Comparison of ENCODE assay signal across 9 cellular contexts in the genomic region with DNA sequence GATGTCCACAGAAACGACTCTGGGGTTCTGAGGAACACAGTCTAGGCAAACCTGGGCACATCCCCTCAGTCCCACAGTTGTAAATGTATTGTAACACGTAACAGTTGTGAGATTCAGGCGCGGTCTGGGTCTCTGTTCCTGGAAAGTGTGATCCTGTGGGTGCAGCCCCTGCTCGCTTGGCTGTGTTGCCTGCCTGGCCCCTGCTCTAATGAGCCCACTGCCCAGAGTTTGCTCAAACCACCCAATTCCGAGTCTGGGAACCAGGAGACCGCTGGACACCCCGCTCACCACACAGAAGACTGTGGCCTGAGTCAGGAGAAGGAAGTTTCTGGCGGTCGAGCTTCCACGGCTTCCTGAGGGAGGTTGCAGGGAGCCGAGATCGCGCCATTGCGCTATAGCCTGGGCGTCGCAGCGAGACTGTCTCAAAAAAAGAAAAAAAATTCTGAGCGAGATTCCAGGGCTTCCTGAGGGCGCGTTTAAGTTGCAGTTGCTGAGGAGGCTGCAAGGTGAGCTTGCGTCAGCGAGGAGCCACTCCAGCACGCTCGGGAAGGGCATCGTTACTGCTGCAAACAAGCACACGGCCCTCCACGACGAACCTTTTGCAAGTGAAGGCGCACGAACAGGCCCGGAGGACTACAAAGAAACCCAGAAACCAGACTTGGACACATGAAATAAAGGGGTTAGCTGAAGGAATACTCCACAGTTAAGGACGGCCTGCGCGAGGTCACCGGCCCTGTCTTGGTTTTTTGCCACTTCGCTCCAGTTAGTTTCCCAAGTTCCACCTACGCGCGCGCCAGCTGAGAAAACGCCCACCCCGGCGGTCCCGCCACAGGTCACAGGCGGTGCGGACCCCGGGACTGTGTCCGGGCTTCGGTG. TPM values are rescaled to one million over a fixed set of nuclear protein-coding genes. Genes with fewer than 3 reads are reported as not detected.
A peak's percentile ranks its signal among the peaks of the same experiment; 100 is the strongest.
DNase-seq lines count a peak whose midpoint lies in the region; ATAC-seq and TF ChIP-seq lines count a peak whose summit lies in the region.
"Had no signal": no experiment of that assay in that cellular context is flagged by ENCODE, and none has a peak within 500 bp of the region (broad histone marks: within the 10 kb centered on the region; RNA-seq: fewer than 3 reads in every experiment).

No MANE protein-coding gene starts in this region.

- H3K27me3 Mint-ChIP-seq in chondrocyte (ENCODE audit: low read depth): no peaks in the 10 kb centered on the region
- H3K27me3 Mint-ChIP-seq in mesothelial cell of epicardium (ENCODE audit: low read depth): no peaks in the 10 kb centered on the region

- H3K9me3 Mint-ChIP-seq in chondrocyte (ENCODE audit: low read depth): no peaks in the 10 kb centered on the region
- no peaks in the 10 kb centered on the region for H3K9me3 Mint-ChIP-seq in mesothelial cell of epicardium

- no peaks in the 10 kb centered on the region for H3K36me3 Mint-ChIP-seq in chondrocyte (ENCODE audit: low read depth)
- H3K36me3 Mint-ChIP-seq in mesothelial cell of epicardium: peaks cover 9% of the 10 kb centered on the region

- intact Hi-C loops in aorta (cut with DNase I): loop anchor here (5.0 kb wide), 3 partner anchors 35 to 140 kb away; a partner anchor contains a TSS

- H3K4me3 Mint-ChIP-seq in chondrocyte (ENCODE audit: unreplicated experiment) (peak overlapping the region; percentile 91), mesothelial cell of epicardium (peak overlapping the region; percentile 94)

- H3K4me1 ChIP-seq in NT2/D1 (ENCODE audit: insufficient read depth, insufficient read length) (peaks cover 20% of the 10 kb centered on the region), aorta (ENCODE audit: control insufficient read depth in 1 of 2, insufficient read depth in 2 of 2, low read length in 2 of 2) (no peaks in the 10 kb centered on the region)

- H3K27ac Mint-ChIP-seq in chondrocyte (ENCODE audit: unreplicated experiment) (peak overlapping the region; percentile 89), mesothelial cell of epicardium (peak overlapping the region; percentile 92)

- peaks cover 49% of the 10 kb centered on the region for H3K36me3 ChIP-seq in NT2/D1 (ENCODE audit: insufficient read depth, insufficient read length, low read length)
- H3K36me3 ChIP-seq in aorta (ENCODE audit: control insufficient read depth in 1 of 2, insufficient read depth in 2 of 2, low read length in 1 of 2): no peaks in the 10 kb centered on the region
- H3K36me3 ChIP-seq: adrenal gland had no signal

- H3K27ac ChIP-seq in aorta (ENCODE audit: low read depth in 1 of 2, low read length in 2 of 2): no peak overlapping the region

- peak; percentile 14 for DNase-seq in NCI-H1092 treated with DMSO at 0.1 percent for 48 hours (lab: John Stamatoyannopoulos, UW)
- no peak for DNase-seq in NCI-H1092 (lab: John Stamatoyannopoulos, UW)
- DNase-seq in NT2/D1 (ENCODE audit: low read depth, low spot score): no peak
- DNase-seq in chondrocyte (ENCODE audit: low spot score): no peak
- DNase-seq in mesothelial cell of epicardium (ENCODE audit: low spot score in 2 of 2, unreplicated experiment in 2 of 2): peak in 1 of 2 experiments; percentile 42
- DNase-seq in aorta: no peak
- no peak for DNase-seq in C1 segment of cervical spinal cord (lab: John Stamatoyannopoulos, UW)

- H3K9me3 ChIP-seq in NT2/D1 (ENCODE audit: insufficient read depth, low read length) (no peaks in the 10 kb centered on the region), aorta (ENCODE audit: control insufficient read depth, low read length) (no peaks in the 10 kb centered on the region)
- H3K9me3 ChIP-seq: adrenal gland had no signal

- H3K27me3 ChIP-seq in NT2/D1 (ENCODE audit: insufficient read depth, insufficient read length) (no peaks in the 10 kb centered on the region), aorta (ENCODE audit: control insufficient read depth in 1 of 2, insufficient read depth in 2 of 2, low read length in 1 of 2) (no peaks in the 10 kb centered on the region)
- H3K27me3 ChIP-seq: adrenal gland had no signal

- peaks cover 43% of the 10 kb centered on the region for H3K4me1 Mint-ChIP-seq in chondrocyte (ENCODE audit: low read depth)
- H3K4me1 Mint-ChIP-seq in mesothelial cell of epicardium: peaks cover 32% of the 10 kb centered on the region

- TF ChIP-seq CTCF in chondrocyte (IDR thresholded peaks at IDR 0.05): no peak
- TF ChIP-seq CTCF in mesothelial cell of epicardium (IDR thresholded peaks at IDR 0.05; ENCODE audit: unreplicated experiment): no peak

- WGBS in aorta, 2 donors: 3 to 4% methylated on average over 50 of the region's 50 CpGs

- peak overlapping the region; percentile 98 for H3K4me3 ChIP-seq in NT2/D1 (ENCODE audit: insufficient read length, low read depth)
- H3K4me3 ChIP-seq in aorta (ENCODE audit: low read length in 2 of 2): peak overlapping the region; percentile 10 to 50

- ATAC-seq in aorta (ENCODE audit: low FRiP score): no peak
- no peak for ATAC-seq in GM18867 (IDR thresholded peaks at IDR 0.05; ENCODE audit: unreplicated experiment)

- H3K9ac ChIP-seq in NT2/D1 (ENCODE audit: insufficient read length, low read depth): peak overlapping the region; percentile 99

RNA-seq across cellular contexts. Expression of a gene that starts 1.1 kb away (rescaled TPM):
- total RNA-seq in chondrocyte (5.0 to 13.9 TPM (median 5.6 TPM) in 3 replicates), mesothelial cell of epicardium (20.0 to 20.7 TPM (median 20.7 TPM) in 3 replicates), aorta (1 to 10 TPM in 1 of 2 donors, under 1 TPM in 1; 0.81 to 3.7 TPM)
- 1 to 10 TPM in 1 of 2 donors, under 1 TPM in 1; 0.38 to 2.5 TPM for polyA plus RNA-seq in aorta

RNA-seq across cellular contexts. Expression of a gene that starts 1.4 kb away (rescaled TPM):
- total RNA-seq in chondrocyte (29.9 to 41.0 TPM (median 37.3 TPM) in 3 replicates), mesothelial cell of epicardium (32.6 to 42.4 TPM (median 41.8 TPM) in 3 replicates), aorta (10 to 100 TPM; 30.7 to 33.0 TPM)
- polyA plus RNA-seq in aorta: 10 to 100 TPM in 1 of 2 donors, 1 to 10 TPM in 1; 6.4 to 21.6 TPM

RNA-seq across cellular contexts. Expression of a gene that starts 36.4 kb away (rescaled TPM):
- total RNA-seq in chondrocyte: 10.6 to 16.0 TPM (median 13.1 TPM) in 3 replicates
- total RNA-seq in mesothelial cell of epicardium: 17.2 to 18.4 TPM (median 17.7 TPM) in 3 replicates
- 10 to 100 TPM in 1 of 2 donors, 1 to 10 TPM in 1; 7.7 to 11.3 TPM for total RNA-seq in aorta
- polyA plus RNA-seq in aorta: 10 to 100 TPM; 15.7 to 16.7 TPM

RNA-seq across cellular contexts. Expression of a gene that starts 37.2 kb away (rescaled TPM):
- total RNA-seq in chondrocyte: 86.4 to 106 TPM (median 87.2 TPM) in 3 replicates
- 138 to 150 TPM (median 139 TPM) in 3 replicates for total RNA-seq in mesothelial cell of epicardium
- 100 to 1,000 TPM in 1 of 2 donors, 10 to 100 TPM in 1; 73.0 to 111 TPM for total RNA-seq in aorta
- polyA plus RNA-seq in aorta: 10 to 100 TPM; 14.7 to 61.1 TPM
